ENCODE assay signal across 1 cellular context in genomic region chr3:116864627-116864927, GRCh38.
TF ChIP-seq lines count a peak whose summit lies in the region.

No MANE protein-coding gene starts in this region.

TF ChIP-seq in SK-N-SH treated with all-trans-retinoic acid at 6 μM for 48 hours, 23 proteins besides CTCF, POLR2A, EP300 and RAD21 (continued from another document):
- TF ChIP-seq TSHZ2 (CRISPR knock-in tag; IDR thresholded peaks at IDR 0.05) (no peak), ZC3H10 (CRISPR knock-in tag; IDR thresholded peaks at IDR 0.05) (no peak)
